In genomic region chr11:102287963-102288744, GRCh38 we compare ENCODE assay signal across 7 cellular contexts. TPM values are rescaled to one million over a fixed set of nuclear protein-coding genes. Genes with fewer than 3 reads are reported as not detected.
DNase-seq lines count a peak whose midpoint lies in the region; ATAC-seq and TF ChIP-seq lines count a peak whose summit lies in the region.

No MANE protein-coding gene starts in this region.

- ATAC-seq in GM19467 (IDR thresholded peaks at IDR 0.05; ENCODE audit: unreplicated experiment) (peak; percentile 72), HG03460 (IDR thresholded peaks at IDR 0.05; ENCODE audit: unreplicated experiment) (peak; percentile 93)

- H3K27me3 ChIP-seq in ovary, result no peaks in the 10 kb centered on the region

- no peaks in the 10 kb centered on the region for H3K9me3 ChIP-seq in ovary

- 7 to 11% (median 8%) methylated on average over 14 of the region's 14 CpGs for WGBS in ovary, 3 donors

- TF ChIP-seq CTCF in ovary (IDR thresholded peaks at IDR 0.05), result peak; percentile 60 to 73 (median 66)

- DNase-seq in ELR (ENCODE audit: low read depth) (peak; percentile 87), NCI-H510A treated with DMSO at 0.1 percent for 48 hours (lab: John Stamatoyannopoulos, UW) (peak; percentile 80), germinal center (ENCODE audit: low spot score) (peak; percentile 78), ovary (peak in 4 of 5 donors; percentile 38 to 51 (median 47))
- peak; percentile 44 for DNase-seq in activated T-cell treated with anti-CD3 and anti-CD28 coated beads, Interleukin-2, amount 50 U/mL, for 1 hour

- peak overlapping the region; percentile 21 for H3K4me3 ChIP-seq in ovary

- TF ChIP-seq POLR2A in ovary (IDR thresholded peaks at IDR 0.05), result no peak

- peaks cover 9% of the 10 kb centered on the region for H3K4me1 ChIP-seq in ovary (ENCODE audit: insufficient read depth)

- TF ChIP-seq EP300 in ovary (IDR thresholded peaks at IDR 0.05), result no peak

- peak overlapping the region in 1 of 2 donors; percentile 5 for H3K27ac ChIP-seq in ovary

- no peaks in the 10 kb centered on the region for H3K36me3 ChIP-seq in ovary

- intact Hi-C loops in ovary (cut with DNase I), result loop anchor here in 2 of 4 donors (5.0 to 10.0 kb wide), 3 partner anchors 57 to 209 kb away; partner anchors contain the start of gene BIRC2 (in 2 of the 2)

RNA-seq across cellular contexts. Expression of gene BIRC3, which starts 29.1 kb away (rescaled TPM):
- total RNA-seq in ovary, result 100 to 1,000 TPM in 1 of 7 donors, 1 to 10 TPM in 6; 2.6 to 111 (median 6.3) TPM
- 1 to 10 TPM; 1.9 to 5.1 TPM for polyA plus RNA-seq in ovary

RNA-seq across cellular contexts. Expression of gene BIRC2, which starts 58.9 kb away (rescaled TPM):
- total RNA-seq in ovary, result 10 to 100 TPM; 27.1 to 57.8 (median 33.6) TPM
- 10 to 100 TPM; 23.7 to 41.3 TPM for polyA plus RNA-seq in ovary
